8 cellular contexts compared by ENCODE assay signal in genomic region chr6:26521485-26522391, GRCh38. TPM values are rescaled to one million over a fixed set of nuclear protein-coding genes. Genes with fewer than 3 reads are reported as not detected.
DNase-seq lines count a peak whose midpoint lies in the region; TF ChIP-seq lines count a peak whose summit lies in the region.

No MANE protein-coding gene starts in this region.

- H3K27ac Mint-ChIP-seq in MCF 10A (ENCODE audit: low read depth, unreplicated experiment): peak overlapping the region; percentile 17

- no peaks in the 10 kb centered on the region for H3K9me3 Mint-ChIP-seq in MCF 10A (ENCODE audit: unreplicated experiment)

- H3K4me1 ChIP-seq in GM23248 (ENCODE audit: insufficient read depth): peaks cover 14% of the 10 kb centered on the region
- peaks cover 9% of the 10 kb centered on the region for H3K4me1 ChIP-seq in Loucy (ENCODE audit: insufficient read depth, low read length, poor library complexity, severe bottlenecking)
- peaks cover 23% of the 10 kb centered on the region for H3K4me1 ChIP-seq in smooth muscle cell (ENCODE audit: low read depth)

- no peaks in the 10 kb centered on the region for H3K9me2 ChIP-seq in GM23248 (ENCODE audit: insufficient read depth)
- H3K9me2 ChIP-seq in Loucy (replicated peaks; ENCODE audit: low read depth, low read length): no peaks in the 10 kb centered on the region

- peak; percentile 68 for DNase-seq in GF-D8 (lab: John Stamatoyannopoulos, UW)
- DNase-seq in GM23248: peak; percentile 85
- DNase-seq in UCSD-AML1 (lab: John Stamatoyannopoulos, UW; ENCODE audit: unreplicated experiment): peak; percentile 74
- peak; percentile 38 for DNase-seq in MCF 10A (ENCODE audit: unreplicated experiment)
- peak; percentile 79 for DNase-seq in iPS-NIHi7 (ENCODE audit: extremely low spot score)
- DNase-seq in smooth muscle cell (lab: John Stamatoyannopoulos, UW; ENCODE audit: unreplicated experiment): peak; percentile 34
- DNase-seq in GM19240 (ENCODE audit: insufficient read length, low spot score): no peak

- H4K20me1 ChIP-seq in GM23248 (ENCODE audit: insufficient read depth): no peaks in the 10 kb centered on the region
- H4K20me1 ChIP-seq in Loucy (ENCODE audit: insufficient read depth, low read length, poor library complexity, severe bottlenecking): no peaks in the 10 kb centered on the region
- no peaks in the 10 kb centered on the region for H4K20me1 ChIP-seq in smooth muscle cell (ENCODE audit: low read depth)

- peak overlapping the region; percentile 91 for H3K9ac ChIP-seq in GM23248
- H3K9ac ChIP-seq in Loucy (ENCODE audit: low read depth, low read length, poor library complexity, severe bottlenecking): peak overlapping the region; percentile 78
- peak overlapping the region; percentile 88 for H3K9ac ChIP-seq in smooth muscle cell (ENCODE audit: low read depth)

- H3K9me3 ChIP-seq in GM23248 (ENCODE audit: low read depth) (no peaks in the 10 kb centered on the region), Loucy (ENCODE audit: insufficient read depth, low read depth, low read length) (no peaks in the 10 kb centered on the region), smooth muscle cell (replicated peaks; ENCODE audit: low read depth) (no peaks in the 10 kb centered on the region)

- intact Hi-C loops in MCF 10A (cut with micrococcal nuclease): loop anchor here (1.0 to 2.0 kb wide), 3 partner anchors 16 to 48 kb away; no protein-coding TSS in a partner anchor

- H3K4me2 ChIP-seq in GM23248 (ENCODE audit: unreplicated experiment) (peak overlapping the region; percentile 88), Loucy (ENCODE audit: low read depth, low read length, poor library complexity, severe bottlenecking) (peak overlapping the region; percentile 81), smooth muscle cell (peak overlapping the region; percentile 95)

- POLR2A ChIA-PET in MCF 10A (lab: Yijun Ruan, JAX): interaction anchor here (0.7 to 5.0 kb wide), 6 partner anchors 11 to 48 kb away, joined by 4 to 45 read pairs (median 6); partner anchors contain the start of gene HMGN4

- H3K27ac ChIP-seq in GM23248 (peak overlapping the region; percentile 91), smooth muscle cell (ENCODE audit: low read depth) (peak overlapping the region; percentile 89)

- H3K27me3 Mint-ChIP-seq in MCF 10A (ENCODE audit: insufficient read depth, unreplicated experiment): no peaks in the 10 kb centered on the region

- peaks cover 9% of the 10 kb centered on the region for H3K4me1 Mint-ChIP-seq in MCF 10A (ENCODE audit: insufficient read depth, unreplicated experiment)

- H3K27me3 ChIP-seq in GM23248 (replicated peaks; ENCODE audit: insufficient read depth) (no peaks in the 10 kb centered on the region), Loucy (ENCODE audit: insufficient read depth, low read length, poor library complexity, severe bottlenecking) (no peaks in the 10 kb centered on the region), smooth muscle cell (ENCODE audit: low read depth) (no peaks in the 10 kb centered on the region)

- no TSS peak for BruUV-seq in MCF 10A (replicated peaks; lab: Mats Ljungman, UMichigan)

- H3F3A ChIP-seq in GM23248 (ENCODE audit: insufficient read depth) (peaks cover 20% of the 10 kb centered on the region), Loucy (ENCODE audit: low read depth) (peaks cover 2% of the 10 kb centered on the region; the same call in 1 of the 2 replicates), smooth muscle cell (ENCODE audit: low read depth) (peaks cover 7% of the 10 kb centered on the region)

- H3K4me3 ChIP-seq in GM23248 (peak overlapping the region; percentile 71), Loucy (ENCODE audit: low read length, poor library complexity, severe bottlenecking) (peak overlapping the region; percentile 73), smooth muscle cell (peak overlapping the region; percentile 70)

- TF ChIP-seq CTCF in Loucy (conservative IDR thresholded peaks at IDR 0.05; ENCODE audit: low read length) (0 out of 2 replicates have a peak, but pooled peaks have one; percentile 8), MCF 10A (IDR thresholded peaks at IDR 0.05; ENCODE audit: unreplicated experiment) (no peak), smooth muscle cell (IDR thresholded peaks at IDR 0.05; ENCODE audit: borderline replicate concordance, insufficient read depth, poor library complexity, severe bottlenecking) (peak; percentile 33)

- peaks cover 28% of the 10 kb centered on the region for H3K79me2 ChIP-seq in GM23248 (ENCODE audit: insufficient read depth)
- no peaks in the 10 kb centered on the region for H3K79me2 ChIP-seq in Loucy (ENCODE audit: insufficient read depth, low read length)
- peaks cover 16% of the 10 kb centered on the region for H3K79me2 ChIP-seq in smooth muscle cell (ENCODE audit: low read depth)

- peaks cover 11% of the 10 kb centered on the region for H3K36me3 Mint-ChIP-seq in MCF 10A (ENCODE audit: insufficient read depth, unreplicated experiment)

- in situ Hi-C loops in GM23248 (cut with MboI): no loop called here

- H3K36me3 ChIP-seq in GM23248 (ENCODE audit: low read depth) (no peaks in the 10 kb centered on the region), Loucy (ENCODE audit: insufficient read depth, low read length) (no peaks in the 10 kb centered on the region), smooth muscle cell (ENCODE audit: low read depth) (no peaks in the 10 kb centered on the region)

- H2AFZ ChIP-seq in GM23248 (peak overlapping the region; percentile 89), Loucy (ENCODE audit: low read length) (no peak overlapping the region), smooth muscle cell (ENCODE audit: low read depth) (peak overlapping the region; percentile 96)

- CTCF ChIA-PET in MCF 10A (lab: Yijun Ruan, JAX): interaction anchor here (0.6 to 1.0 kb wide), 2 partner anchors 35 to 501 kb away, joined by 3 read pairs; no protein-coding TSS in a partner anchor

- H3K4me3 Mint-ChIP-seq in MCF 10A (ENCODE audit: unreplicated experiment): peak overlapping the region; percentile 66

- WGBS in GM23248 (ENCODE audit: low coverage in 1 of 2, low lambda C conversion rate in 2 of 2, missing lambda C conversion rate in 2 of 2), 2 experiments: 1 to 3% methylated on average over 51 to 62 of the region's 76 CpGs
- 4% methylated on average over 68 of the region's 76 CpGs for WGBS in smooth muscle cell (ENCODE audit: low lambda C conversion rate)

RNA-seq across cellular contexts. Expression of gene HMGN4, which starts 16.4 kb away (rescaled TPM):
- total RNA-seq in GM23248 (2014; rRNA removed; shearing (Covaris generic)): 81.6 and 87.2 TPM in 2 replicates
- 67.1 and 70.8 TPM in 2 replicates for polyA plus RNA-seq in GM23248 (2016; fragmentation: Nextera tagmentation; extraction: Ambion mirVana)
- 71.7 and 75.4 TPM in 2 replicates for total RNA-seq in MCF 10A (2022)
- total RNA-seq in smooth muscle cell: 53.6 and 75.0 TPM in 2 replicates
- 38.2 and 39.4 TPM in 2 replicates for polyA plus RNA-seq in smooth muscle cell

RNA-seq across cellular contexts. Expression of gene BTN1A1, which starts 21.6 kb away (rescaled TPM):
- 0.11 TPM in 1 of 2 replicates, not detected in the other for total RNA-seq in GM23248 (2014; rRNA removed; shearing (Covaris generic))
- polyA plus RNA-seq in GM23248 (2016; fragmentation: Nextera tagmentation; extraction: Ambion mirVana) (not detected in 2 replicates), smooth muscle cell (not detected in 2 replicates)
- total RNA-seq in MCF 10A (2022) (not detected in 2 replicates), smooth muscle cell (0.27 TPM in 1 of 2 replicates, not detected in the other)
